ENCODE assay signal across 9 cellular contexts in genomic region chr5:35230043-35230611, GRCh38. TPM values are rescaled to one million over a fixed set of nuclear protein-coding genes. Genes with fewer than 3 reads are reported as not detected.
A peak's percentile ranks its signal among the peaks of the same experiment; 100 is the strongest.
DNase-seq lines count a peak whose midpoint lies in the region; ATAC-seq and TF ChIP-seq lines count a peak whose summit lies in the region.
"Had no signal": no experiment of that assay in that cellular context is flagged by ENCODE, and none has a peak within 500 bp of the region (broad histone marks: within the 10 kb centered on the region; RNA-seq: fewer than 3 reads in every experiment).

TSS of gene PRLR (minus strand) at chr5:35230487. CDS start at chr5:35089620, 140,867 bp downstream.

- ATAC-seq in GM19463 (IDR thresholded peaks at IDR 0.05; ENCODE audit: unreplicated experiment) = peak; percentile 21
- peak; percentile 76 for ATAC-seq in body of pancreas
- ATAC-seq in stimulated activated effector memory CD8-positive, alpha-beta T cell treated with anti-CD3 and anti-CD28 coated beads, Interleukin-12 subunit alpha, Interleukin-12 subunit beta, amount 100 ng/mL, for 72 hours = no peak

- H3K9me3 Mint-ChIP-seq in CD4-positive, alpha-beta memory T cell = no peaks in the 10 kb centered on the region
- no peaks in the 10 kb centered on the region for H3K9me3 Mint-ChIP-seq in stimulated activated effector memory CD8-positive, alpha-beta T cell treated with anti-CD3 and anti-CD28 coated beads, Interleukin-12 subunit alpha, Interleukin-12 subunit beta, amount 100 ng/mL, for 72 hours

- peaks cover 12% of the 10 kb centered on the region for H3K4me1 ChIP-seq in CD4-positive, alpha-beta memory T cell (ENCODE audit: insufficient read depth, low read length)
- H3K4me1 ChIP-seq in body of pancreas = peaks cover 41% of the 10 kb centered on the region

- POLR2A ChIA-PET in CD4-positive, alpha-beta memory T cell (lab: Charles Lee; ENCODE audit: partially characterized antibody) = no interaction called here

- CTCF ChIA-PET in CD4-positive, alpha-beta memory T cell (lab: Charles Lee; ENCODE audit: partially characterized antibody) = no interaction called here

- peak within 1 kb of the TSS; percentile 61 to 79 (median 74) for H3K4me3 Mint-ChIP-seq in CD4-positive, alpha-beta memory T cell
- peak within 1 kb of the TSS; percentile 58 for H3K4me3 Mint-ChIP-seq in stimulated activated effector memory CD8-positive, alpha-beta T cell treated with anti-CD3 and anti-CD28 coated beads, Interleukin-12 subunit alpha, Interleukin-12 subunit beta, amount 100 ng/mL, for 72 hours

- intact Hi-C loops in CD4-positive, alpha-beta memory T cell (cut with micrococcal nuclease) = no loop called here
- intact Hi-C loops in body of pancreas (cut with DNase I) = no loop called here

- no peak within 1 kb of the TSS for H3K27ac Mint-ChIP-seq in CD4-positive, alpha-beta memory T cell
- no peak within 1 kb of the TSS for H3K27ac Mint-ChIP-seq in stimulated activated effector memory CD8-positive, alpha-beta T cell treated with anti-CD3 and anti-CD28 coated beads, Interleukin-12 subunit alpha, Interleukin-12 subunit beta, amount 100 ng/mL, for 72 hours

- peaks cover 40 to 47% of the 10 kb centered on the region in 2 donors for H3K27me3 Mint-ChIP-seq in CD4-positive, alpha-beta memory T cell

- TF ChIP-seq POLR2A in body of pancreas (IDR thresholded peaks at IDR 0.05) = peak; percentile 40 to 80 (median 78)

- 1% methylated on average over 19 to 41 of the region's 42 CpGs for WGBS in body of pancreas, 2 donors

- H3K4me1 Mint-ChIP-seq in CD4-positive, alpha-beta memory T cell = peaks cover 3 to 20% (median 13%) of the 10 kb centered on the region in 4 donors
- H3K4me1 Mint-ChIP-seq in stimulated activated effector memory CD8-positive, alpha-beta T cell treated with anti-CD3 and anti-CD28 coated beads, Interleukin-12 subunit alpha, Interleukin-12 subunit beta, amount 100 ng/mL, for 72 hours = peaks cover 16% of the 10 kb centered on the region

- TF ChIP-seq CTCF in LNCaP clone FGC (IDR thresholded peaks at IDR 0.05; ENCODE audit: control insufficient read depth, extremely low read depth, insufficient read depth) = no peak
- no peak for TF ChIP-seq CTCF in body of pancreas (IDR thresholded peaks at IDR 0.05)

- no peak for DNase-seq in CD4-positive, alpha-beta memory T cell
- DNase-seq in LNCaP clone FGC (ENCODE audit: low read depth) (no peak), body of pancreas (peak; percentile 58 to 66 (median 62)), islet precursor cell (peak; percentile 77), NAMALWA (ENCODE audit: low spot score) (no peak)
- DNase-seq in stimulated activated effector memory CD8-positive, alpha-beta T cell treated with anti-CD3 and anti-CD28 coated beads, Interleukin-12 subunit alpha, Interleukin-12 subunit beta, amount 100 ng/mL, for 72 hours (ENCODE audit: low spot score in 2 of 2) = no peak
- DNase-seq in activated CD4-positive, alpha-beta T cell treated with anti-CD3 and anti-CD28 coated beads for 1 hour = no peak

- H3K4me3 ChIP-seq in CD4-positive, alpha-beta memory T cell (ENCODE audit: low read length in 2 of 2) = no peak within 1 kb of the TSS
- H3K4me3 ChIP-seq in LNCaP clone FGC (ENCODE audit: low read depth, low read length) = peak within 1 kb of the TSS; percentile 19; the same call in 1 of the 2 replicates
- peak within 1 kb of the TSS; percentile 54 to 67 for H3K4me3 ChIP-seq in body of pancreas

- no peaks in the 10 kb centered on the region for H3K36me3 ChIP-seq in CD4-positive, alpha-beta memory T cell (ENCODE audit: insufficient read depth, low read length)
- no peaks in the 10 kb centered on the region for H3K36me3 ChIP-seq in body of pancreas (replicated peaks in 1 of 2; ENCODE audit: insufficient read depth in 1 of 2, low read depth in 2 of 2)

- H3K9me3 ChIP-seq in CD4-positive, alpha-beta memory T cell (ENCODE audit: control insufficient read depth in 1 of 2, low read length in 2 of 2) = no peaks in the 10 kb centered on the region
- H3K9me3 ChIP-seq in body of pancreas = no peaks in the 10 kb centered on the region

- no peak within 1 kb of the TSS for H3K27ac ChIP-seq in CD4-positive, alpha-beta memory T cell (ENCODE audit: low read depth, low read length)
- peak within 1 kb of the TSS; percentile 63 to 95 (median 87) for H3K27ac ChIP-seq in body of pancreas

- peaks cover 24% of the 10 kb centered on the region for H3K27me3 ChIP-seq in CD4-positive, alpha-beta memory T cell (ENCODE audit: insufficient read depth, low read length)
- H3K27me3 ChIP-seq in body of pancreas = no peaks in the 10 kb centered on the region

- no peaks in the 10 kb centered on the region for H3K36me3 Mint-ChIP-seq in CD4-positive, alpha-beta memory T cell
- H3K36me3 Mint-ChIP-seq in stimulated activated effector memory CD8-positive, alpha-beta T cell treated with anti-CD3 and anti-CD28 coated beads, Interleukin-12 subunit alpha, Interleukin-12 subunit beta, amount 100 ng/mL, for 72 hours = no peaks in the 10 kb centered on the region

RNA-seq across cellular contexts. Expression of gene PRLR, which starts in this region (rescaled TPM):
- total RNA-seq in CD4-positive, alpha-beta memory T cell = not detected
- polyA plus RNA-seq in CD4-positive, alpha-beta memory T cell = not detected
- total RNA-seq in body of pancreas = 1 to 10 TPM; 6.2 to 7.9 TPM
- total RNA-seq: pulmonary artery endothelial cell had no signal

Comparison
In these comparisons a context has a peak if more than half of its experiments do, and no peak if none do; other contexts are left out.
1. RNA of gene PRLR (total RNA-seq): 6.2 to 7.9 TPM in body of pancreas; not detected in CD4-positive, alpha-beta memory T cell; every median in the first group is over 4 times any median in the second.
2. DNase-seq: peak in body of pancreas (4 of 4) and islet precursor cell (single experiment); none in CD4-positive, alpha-beta memory T cell (0 of 5), LNCaP clone FGC (single experiment), stimulated activated effector memory CD8-positive, alpha-beta T cell treated with anti-CD3 and anti-CD28 coated beads, Interleukin-12 subunit alpha, Interleukin-12 subunit beta, amount 100 ng/mL, for 72 hours (0 of 2), NAMALWA (single experiment) and activated CD4-positive, alpha-beta T cell treated with anti-CD3 and anti-CD28 coated beads for 1 hour (single experiment).
3. H3K4me3 ChIP-seq: peak in LNCaP clone FGC (single experiment) and body of pancreas (2 of 2); none in CD4-positive, alpha-beta memory T cell (0 of 2).